ENCODE assay signal across 1 cellular context in the genomic region with DNA sequence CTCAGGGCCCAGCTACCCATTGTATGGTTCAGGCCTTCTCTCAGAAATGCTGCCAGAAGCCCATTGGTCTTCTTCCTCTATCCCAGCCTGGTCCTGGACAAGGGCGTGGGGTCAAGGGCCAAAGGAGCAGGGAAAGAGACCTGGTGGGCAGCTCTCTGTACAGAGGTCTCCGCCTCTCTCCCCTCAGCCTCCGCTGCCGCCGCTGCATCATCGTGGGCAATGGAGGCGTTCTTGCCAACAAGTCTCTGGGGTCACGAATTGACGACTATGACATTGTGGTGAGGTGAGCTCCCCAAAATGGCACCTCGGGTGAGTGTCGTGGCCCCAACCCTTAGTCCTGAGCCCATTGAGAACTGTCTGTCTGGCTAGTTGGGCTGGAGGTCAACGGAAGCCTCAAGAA.
TF ChIP-seq lines count a peak whose summit lies in the region.

No MANE protein-coding gene starts in this region.

TF ChIP-seq in IMR-90, 13 proteins besides CTCF, POLR2A, EP300 and RAD21 (continued from another document):
- TF ChIP-seq CEBPB (IDR thresholded peaks at IDR 0.05; ENCODE audit: low read depth, low read length) (no peak), MAFK (IDR thresholded peaks at IDR 0.05; ENCODE audit: low read depth, low read length) (no peak), RCOR1 (IDR thresholded peaks at IDR 0.05; ENCODE audit: insufficient replicate concordance, low read length) (no peak), BHLHE40 (IDR thresholded peaks at IDR 0.05; ENCODE audit: low read depth, low read length) (no peak), MAZ (IDR thresholded peaks at IDR 0.05; ENCODE audit: borderline replicate concordance, low read depth, low read length) (no peak), SMC3 (IDR thresholded peaks at IDR 0.05; ENCODE audit: low read depth, low read length) (no peak), RFX5 (IDR thresholded peaks at IDR 0.05; ENCODE audit: low read depth, low read length) (no peak), NFE2L2 (IDR thresholded peaks at IDR 0.05; ENCODE audit: low read depth, low read length) (no peak), CHD1 (IDR thresholded peaks at IDR 0.05; ENCODE audit: low read depth, low read length) (no peak)
- TF ChIP-seq, protein P1, sequence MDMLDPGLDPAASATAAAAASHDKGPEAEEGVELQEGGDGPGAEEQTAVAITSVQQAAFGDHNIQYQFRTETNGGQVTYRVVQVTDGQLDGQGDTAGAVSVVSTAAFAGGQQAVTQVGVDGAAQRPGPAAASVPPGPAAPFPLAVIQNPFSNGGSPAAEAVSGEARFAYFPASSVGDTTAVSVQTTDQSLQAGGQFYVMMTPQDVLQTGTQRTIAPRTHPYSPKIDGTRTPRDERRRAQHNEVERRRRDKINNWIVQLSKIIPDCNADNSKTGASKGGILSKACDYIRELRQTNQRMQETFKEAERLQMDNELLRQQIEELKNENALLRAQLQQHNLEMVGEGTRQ (IDR thresholded peaks at IDR 0.05; ENCODE audit: low read depth, low read length) = no peak
